Comparison of ENCODE assay signal across 12 cellular contexts in the genomic region with DNA sequence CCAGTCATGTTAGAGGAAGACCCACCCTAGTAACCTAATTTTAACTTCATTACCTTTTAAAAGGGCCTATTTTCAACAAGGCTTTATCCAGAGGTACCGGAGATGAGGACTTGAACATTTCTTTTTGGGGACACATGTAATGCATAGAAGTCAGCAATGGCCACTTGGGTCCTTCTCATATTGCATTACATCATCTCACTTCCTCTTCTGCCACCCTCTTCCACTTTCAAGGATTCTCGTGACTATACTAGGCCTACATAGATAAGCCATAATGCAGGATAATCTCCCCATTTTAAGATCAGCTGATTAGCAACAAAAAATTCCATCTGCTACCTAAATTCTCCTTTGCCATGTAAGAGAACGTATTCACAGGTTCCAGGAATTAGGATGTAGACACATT.
"Had no signal": no experiment of that assay in that cellular context is flagged by ENCODE, and none has a peak within 500 bp of the region (broad histone marks: within the 10 kb centered on the region; RNA-seq: fewer than 3 reads in every experiment).

No MANE protein-coding gene starts in this region.

- ATAC-seq: activated CD4-positive, alpha-beta T cell treated with anti-CD3 and anti-CD28 coated beads for 36 hours; activated CD8-positive, alpha-beta memory T cell treated with anti-CD3 and anti-CD28 coated beads, Interleukin-2, amount 10 ng/mL, durations not matched to agents 7 days and 5 days; gastroesophageal sphincter; heart right ventricle; natural killer cell; stimulated activated naive B cell treated with anti-CD40 and anti-IgM and Interleukin-4, amounts not matched to agents 10 μg/mL and 1 μg/mL and 100 μg/mL, for 72 hours had no signal

- DNase-seq: activated CD4-positive, alpha-beta memory T cell treated with anti-CD3 and anti-CD28 coated beads for 36 hours; activated CD4-positive, alpha-beta T cell treated with anti-CD3 and anti-CD28 coated beads for 36 hours; activated CD8-positive, alpha-beta memory T cell treated with anti-CD3 and anti-CD28 coated beads, Interleukin-2, amount 10 ng/mL, durations not matched to agents 7 days and 5 days; activated naive CD4-positive, alpha-beta T cell treated with anti-CD3 and anti-CD28 coated beads, Interleukin-2, amount 50 U/mL, for 16 hours; activated T-cell treated with anti-CD3 and anti-CD28 coated beads, Interleukin-2, amount 50 U/mL, for 1 hour; heart right ventricle; mesendoderm; natural killer cell; stimulated activated CD4-positive, alpha-beta T cell treated with anti-CD3 and anti-CD28 coated beads, Interleukin-2, amount 100 ng/mL, for 48 hours; stimulated activated naive B cell treated with anti-CD40 and anti-IgM and Interleukin-4, amounts not matched to agents 10 μg/mL and 1 μg/mL and 100 μg/mL, for 72 hours; thyroid gland had no signal
